ENCODE assay signal across 8 cellular contexts in genomic region chr20:51768759-51769517, GRCh38. TPM values are rescaled to one million over a fixed set of nuclear protein-coding genes. Genes with fewer than 3 reads are reported as not detected.
DNase-seq lines count a peak whose midpoint lies in the region; ATAC-seq and TF ChIP-seq lines count a peak whose summit lies in the region.

No MANE protein-coding gene starts in this region.

- H3K4me3 ChIP-seq in fibroblast of the aortic adventitia (ENCODE audit: low read depth, low read length) (peak overlapping the region; percentile 51), skeletal muscle tissue (ENCODE audit: low read length in 3 of 3) (peak overlapping the region; percentile 43 to 72 (median 52)), upper lobe of right lung (no peak overlapping the region)

- intact Hi-C loops in upper lobe of right lung (cut with DNase I) = no loop called here

- TF ChIP-seq CTCF in VCaP (conservative IDR thresholded peaks at IDR 0.05) (no peak), fibroblast of the aortic adventitia (IDR thresholded peaks at IDR 0.05; ENCODE audit: insufficient read depth, low read length) (no peak), upper lobe of right lung (IDR thresholded peaks at IDR 0.05) (no peak)

- peak overlapping the region; percentile 95 for H3K27ac ChIP-seq in VCaP
- H3K27ac ChIP-seq in skeletal muscle tissue (ENCODE audit: low read depth, low read length) = no peak overlapping the region
- H3K27ac ChIP-seq in upper lobe of right lung = no peak overlapping the region

- H3K27me3 ChIP-seq in skeletal muscle tissue (ENCODE audit: control insufficient read depth in 3 of 3, insufficient read depth in 3 of 3, low read length in 3 of 3) (peaks cover 0 to 4% (median 0%) of the 10 kb centered on the region in 3 donors), upper lobe of right lung (no peaks in the 10 kb centered on the region)

- peak; percentile 17 for DNase-seq in activated CD4-positive, alpha-beta T cell treated with anti-CD3 and anti-CD28 coated beads for 48 hours
- DNase-seq in activated CD4-positive, alpha-beta T cell treated with anti-CD3 and anti-CD28 coated beads for 4 hours = no peak
- no peak for DNase-seq in fibroblast of the aortic adventitia (ENCODE audit: low read depth)
- no peak for DNase-seq in upper lobe of right lung

- H3K9me3 ChIP-seq in skeletal muscle tissue (ENCODE audit: control insufficient read depth in 3 of 3, low read length in 3 of 3) = no peaks in the 10 kb centered on the region
- no peaks in the 10 kb centered on the region for H3K9me3 ChIP-seq in upper lobe of right lung

- no peaks in the 10 kb centered on the region for H3K36me3 ChIP-seq in skeletal muscle tissue (ENCODE audit: control insufficient read depth in 3 of 3, insufficient read depth in 3 of 3, low read length in 3 of 3)
- H3K36me3 ChIP-seq in upper lobe of right lung = no peaks in the 10 kb centered on the region

- ATAC-seq in upper lobe of right lung (no peak), GM19351 (IDR thresholded peaks at IDR 0.05; ENCODE audit: unreplicated experiment) (no peak), HG02763 (IDR thresholded peaks at IDR 0.05; ENCODE audit: unreplicated experiment) (no peak)

- H3K4me1 ChIP-seq in skeletal muscle tissue (ENCODE audit: control insufficient read depth in 3 of 3, insufficient read depth in 3 of 3, low read length in 3 of 3) (peaks cover 4 to 9% (median 8%) of the 10 kb centered on the region in 3 donors), upper lobe of right lung (no peaks in the 10 kb centered on the region)

- H3K9ac ChIP-seq in skeletal muscle tissue (ENCODE audit: low read depth in 1 of 3, low read length in 3 of 3) = peak overlapping the region in 1 of 3 donors; percentile 25

RNA-seq across cellular contexts. Expression of gene ATP9A, which starts 0.7 kb away (rescaled TPM):
- total RNA-seq in fibroblast of the aortic adventitia (ENCODE audit: low replicate concordance) = 23.7 and 69.1 TPM in 2 replicates
- total RNA-seq in skeletal muscle tissue = 56.4 TPM
- 32.1 TPM for total RNA-seq in upper lobe of right lung

RNA-seq across cellular contexts. Expression of gene SALL4, which starts 33.4 kb away (rescaled TPM):
- total RNA-seq in fibroblast of the aortic adventitia (ENCODE audit: low replicate concordance) (0.36 and 4.1 TPM in 2 replicates), skeletal muscle tissue (0.52 TPM), upper lobe of right lung (0.43 TPM)
